18 cellular contexts compared by ENCODE assay signal in genomic region chr1:248434913-248435312, GRCh38. TPM values are rescaled to one million over a fixed set of nuclear protein-coding genes. Genes with fewer than 3 reads are reported as not detected.
A peak's percentile ranks its signal among the peaks of the same experiment; 100 is the strongest.
DNase-seq lines count a peak whose midpoint lies in the region; ATAC-seq, FAIRE-seq and TF ChIP-seq lines count a peak whose summit lies in the region.
"Not testable (repeated sequence)": the region's sequence is repeated elsewhere in the genome, so short reads cannot be mapped to it uniquely, and the experiment has no call there.
"Had no signal": no experiment of that assay in that cellular context is flagged by ENCODE, and none has a peak within 500 bp of the region (broad histone marks: within the 10 kb centered on the region; RNA-seq: fewer than 3 reads in every experiment).

No MANE protein-coding gene starts in this region.

- CTCF ChIA-PET in GM12878 (lab: Yijun Ruan, JAX) = not testable (repeated sequence)

- H3K27me3 ChIP-seq in GM12878 (replicated peaks in 1 of 2; ENCODE audit: control insufficient read depth in 2 of 2, insufficient read depth in 2 of 2, low read length in 1 of 2) = not testable (repeated sequence)

- not testable (repeated sequence) for TF ChIP-seq POLR2A in GM12878 (IDR thresholded peaks at IDR 0.05; ENCODE audit: low read depth, low read length)

- H4K20me1 ChIP-seq in GM12878 (ENCODE audit: control insufficient read depth, insufficient read depth) = not testable (repeated sequence)

- not testable (repeated sequence) for TF ChIP-seq CTCF in GM13977 (IDR thresholded peaks at IDR 0.05; ENCODE audit: extremely low read depth, insufficient read depth, missing control alignments); GM12878 (IDR thresholded peaks at IDR 0.05 in 2 of 3, conservative IDR thresholded peaks at IDR 0.05 in 1 of 3; ENCODE audit: control insufficient read depth in 2 of 3, extremely low read depth in 1 of 3, insufficient read depth in 1 of 3, low read depth in 3 of 3, low read length in 3 of 3)

- TF ChIP-seq RAD21 in GM12878 (IDR thresholded peaks at IDR 0.05; ENCODE audit: insufficient read depth, low read depth, low read length) = not testable (repeated sequence)

- peak; percentile 9 for DNase-seq in GM13977 (ENCODE audit: low spot score)
- not testable (repeated sequence) for DNase-seq in GM12878 (ENCODE audit: low read depth, low spot score)

- not testable (repeated sequence) for H3K4me3 ChIP-seq in GM12878

- not testable (repeated sequence) for FAIRE-seq in GM12878 (lab: Jason Lieb, UNC)

- in situ Hi-C loops in GM13977 (cut with MboI; ENCODE audit: low pct_unique_long_range_greater_than_20kb, low sequenced_read_pairs, unreplicated experiment) = not testable (repeated sequence)
- in situ Hi-C loops in GM12878 (cut with MboI) = loop anchor here (25.0 kb wide), 1 partner anchor 1073 kb away; no protein-coding TSS in a partner anchor

- not testable (repeated sequence) for H3K79me2 ChIP-seq in GM12878 (ENCODE audit: control insufficient read depth, insufficient read depth, low read length)

- intact Hi-C loops in GM12878 (cut with micrococcal nuclease; ENCODE audit: unreplicated experiment) = not testable (repeated sequence)

- RAD21 ChIA-PET in GM12878 (lab: Charles Lee; ENCODE audit: unreplicated experiment) = interaction anchor here (0.9 to 1.4 kb wide), 2 partner anchors 222 to 252 kb away, joined by 3 to 8 read pairs; no protein-coding TSS in a partner anchor

- H3K36me3 ChIP-seq in GM12878 (ENCODE audit: control insufficient read depth in 2 of 2, insufficient read depth in 2 of 2, low read length in 1 of 2) = not testable (repeated sequence)

- not testable (repeated sequence) for H3K9ac ChIP-seq in GM12878 (ENCODE audit: control insufficient read depth, insufficient read depth, low read length)

- not testable (repeated sequence) for TF ChIP-seq EP300 in GM12878 (IDR thresholded peaks at IDR 0.05; ENCODE audit: borderline replicate concordance in 1 of 2, control insufficient read depth in 1 of 2, low read depth in 2 of 2, low read length in 2 of 2)

- peak overlapping the region; percentile 61; the same call in 1 of the 2 replicates for H3K27ac ChIP-seq in GM12878 (ENCODE audit: control insufficient read depth, insufficient read depth)

- SMC1A ChIA-PET in GM12878 (lab: Charles Lee; ENCODE audit: uncharacterized antibody, unreplicated experiment) = interaction anchor here (1.4 kb wide), 1 partner anchor 222 kb away, joined by 3 read pairs; no protein-coding TSS in a partner anchor

- H3K9me3 ChIP-seq in GM12878 (replicated peaks; ENCODE audit: control insufficient read depth, insufficient read depth, low read length) = not testable (repeated sequence)

- BruUV-seq in GM12878 (replicated peaks; lab: Mats Ljungman, UMichigan) = not testable (repeated sequence)

- peak overlapping the region; percentile 22; the same call in 1 of the 2 replicates for H3K4me2 ChIP-seq in GM12878 (ENCODE audit: control insufficient read depth, insufficient read depth)

- ATAC-seq in GM18858 (IDR thresholded peaks at IDR 0.05; ENCODE audit: unreplicated experiment) (peak; percentile 52), GM19463 (IDR thresholded peaks at IDR 0.05; ENCODE audit: unreplicated experiment) (peak; percentile 33), GM21786 (IDR thresholded peaks at IDR 0.05; ENCODE audit: unreplicated experiment) (peak; percentile 39), HG02798 (IDR thresholded peaks at IDR 0.05; ENCODE audit: poor library complexity, unreplicated experiment) (peak; percentile 50), HG03280 (IDR thresholded peaks at IDR 0.05; ENCODE audit: unreplicated experiment) (peak; percentile 41), GM12878 (peak; percentile 38)

- peaks cover 14% of the 10 kb centered on the region for H3K4me1 ChIP-seq in GM12878 (ENCODE audit: control insufficient read depth, insufficient read depth, low read length)

- 0% methylated on average over 4 of the region's 6 CpGs for WGBS in GM12878 (ENCODE audit: insufficient coverage, insufficient replicate concordance, low lambda C conversion rate, missing lambda C conversion rate)

- not testable (repeated sequence) for H2AFZ ChIP-seq in GM12878 (ENCODE audit: control insufficient read depth, low read depth, low read length)

- POLR2A ChIA-PET in GM12878 (lab: Charles Lee) = interaction anchor here (1.0 kb wide), 1 partner anchor 223 kb away, joined by 3 read pairs; no protein-coding TSS in a partner anchor

RNA-seq across cellular contexts. Expression of gene OR2T2, which starts 10.5 kb away (rescaled TPM):
- 307 and 335 TPM in 2 replicates for total RNA-seq in GM12878 (2013; cell fraction: nucleolus; rRNA removed)
- 6.3 and 8.8 TPM in 2 replicates for total RNA-seq in GM12878 (2014; rRNA removed)
- 6.7 and 7.0 TPM in 2 replicates for total RNA-seq in GM12878 (2014; rRNA removed; fragmentation: Illumina TruSeq; extraction: Trizol)
- total RNA-seq in GM12878 (2021) = 3.8 and 4.4 TPM in 2 replicates
- polyA plus RNA-seq in GM12878 (2011; ENCODE audit: low read depth) = 0.46 TPM
- 5.0 TPM in 2 replicates for polyA plus RNA-seq in GM12878 (2011; rRNA removed)
- polyA plus RNA-seq in GM12878 (2011; cell fraction: cytosol; rRNA removed) = 1.3 and 1.6 TPM in 2 replicates
- 63.2 and 67.8 TPM in 2 replicates for polyA plus RNA-seq in GM12878 (2011; cell fraction: nucleus; rRNA removed)
- 0.17 and 0.51 TPM in 2 replicates for polyA plus RNA-seq in GM12878 (2012)
- polyA plus RNA-seq in GM12878 (2014; fragmentation: Illumina TruSeq; extraction: Trizol) = 0.57 and 0.60 TPM in 2 replicates
- under 1 TPM; 0.07 to 0.18 TPM for polyA plus RNA-seq in GM12878 (2014; fragmentation: Nextera tagmentation; extraction: Ambion mirVana)
- 0.68 and 0.79 TPM in 2 replicates for polyA plus RNA-seq in GM12878 (2014; rRNA removed)
- polyA plus RNA-seq in GM12878 (2016; fragmentation: Nextera tagmentation; extraction: Ambion mirVana) = 1 to 10 TPM in 1 of 2 experiments, under 1 TPM in 1; 0.86 to 1.5 TPM
- 263 and 402 TPM in 2 replicates for polyA minus RNA-seq in GM12878 (2011; rRNA and poly(A)+ RNA removed)
- 5.7 and 10.1 TPM in 2 replicates for polyA minus RNA-seq in GM12878 (2011; cell fraction: cytosol; rRNA and poly(A)+ RNA removed)
- 469 and 721 TPM in 2 replicates for polyA minus RNA-seq in GM12878 (2011; cell fraction: nucleus; rRNA and poly(A)+ RNA removed)
- total RNA-seq: A172; Calu3; GM23248; H7; K562; M059J; OCI-LY7; SK-MEL-5; T-cell; T-helper 2 cell treated with Interferon-gamma antibody and Interleukin-4, amounts not matched to agents 100 ng/mL and 5 ng/mL, for 36 hours had no signal
- polyA plus RNA-seq: BJ, GM23248, K562 had no signal

RNA-seq across cellular contexts. Expression of gene OR2T1, which starts 32.1 kb away (rescaled TPM):
- total RNA-seq in GM12878 (2013; cell fraction: nucleolus; rRNA removed) = not detected in 2 replicates
- total RNA-seq in GM12878 (2014; rRNA removed) = not detected in 2 replicates
- not detected in 2 replicates for total RNA-seq in GM12878 (2014; rRNA removed; fragmentation: Illumina TruSeq; extraction: Trizol)
- total RNA-seq in GM12878 (2021) = not detected in 2 replicates
- polyA plus RNA-seq in GM12878 (2011; ENCODE audit: low read depth) = not detected
- 0.04 TPM in 1 of 2 replicates, not detected in the other for polyA plus RNA-seq in GM12878 (2011; rRNA removed)
- not detected in 2 replicates for polyA plus RNA-seq in GM12878 (2011; cell fraction: cytosol; rRNA removed)
- polyA plus RNA-seq in GM12878 (2011; cell fraction: nucleus; rRNA removed) = not detected in 2 replicates
- not detected in 2 replicates for polyA plus RNA-seq in GM12878 (2012)
- not detected in 2 replicates for polyA plus RNA-seq in GM12878 (2014; fragmentation: Illumina TruSeq; extraction: Trizol)
- polyA plus RNA-seq in GM12878 (2014; fragmentation: Nextera tagmentation; extraction: Ambion mirVana) = under 1 TPM in 1 of 2 experiments, not detected in 1; 0.02 TPM
- not detected in 2 replicates for polyA plus RNA-seq in GM12878 (2014; rRNA removed)
- not detected for polyA plus RNA-seq in GM12878 (2016; fragmentation: Nextera tagmentation; extraction: Ambion mirVana)
- 0.15 TPM in 1 of 2 replicates, not detected in the other for polyA minus RNA-seq in GM12878 (2011; rRNA and poly(A)+ RNA removed)
- not detected in 2 replicates for polyA minus RNA-seq in GM12878 (2011; cell fraction: cytosol; rRNA and poly(A)+ RNA removed)
- polyA minus RNA-seq in GM12878 (2011; cell fraction: nucleus; rRNA and poly(A)+ RNA removed) = 0.36 TPM in 1 of 2 replicates, not detected in the other
- total RNA-seq: A172; Calu3; GM23248; H7; K562; M059J; OCI-LY7; SK-MEL-5; T-cell; T-helper 2 cell treated with Interferon-gamma antibody and Interleukin-4, amounts not matched to agents 100 ng/mL and 5 ng/mL, for 36 hours had no signal
- polyA plus RNA-seq: BJ, GM23248, K562 had no signal

RNA-seq across cellular contexts. Expression of gene OR2T3, which starts 38.2 kb away (rescaled TPM):
- 260 and 290 TPM in 2 replicates for total RNA-seq in GM12878 (2013; cell fraction: nucleolus; rRNA removed)
- total RNA-seq in GM12878 (2014; rRNA removed) (6.1 and 7.5 TPM in 2 replicates), GM12878 (2014; rRNA removed; fragmentation: Illumina TruSeq; extraction: Trizol) (8.5 and 10.1 TPM in 2 replicates), GM12878 (2021) (9.2 and 11.2 TPM in 2 replicates)
- 6.3 TPM for polyA plus RNA-seq in GM12878 (2011; ENCODE audit: low read depth)
- polyA plus RNA-seq in GM12878 (2011; rRNA removed) (11.0 and 23.3 TPM in 2 replicates), GM12878 (2014; fragmentation: Illumina TruSeq; extraction: Trizol) (6.4 and 8.3 TPM in 2 replicates), GM12878 (2014; fragmentation: Nextera tagmentation; extraction: Ambion mirVana) (1 to 10 TPM; 2.0 to 2.3 TPM), GM12878 (2014; rRNA removed) (5.4 and 9.2 TPM in 2 replicates), GM12878 (2016; fragmentation: Nextera tagmentation; extraction: Ambion mirVana) (1 to 10 TPM; 4.1 to 4.5 TPM)
- polyA plus RNA-seq in GM12878 (2011; cell fraction: cytosol; rRNA removed) = 39.1 and 40.5 TPM in 2 replicates
- 85.5 and 89.6 TPM in 2 replicates for polyA plus RNA-seq in GM12878 (2011; cell fraction: nucleus; rRNA removed)
- 1.6 and 5.9 TPM in 2 replicates for polyA plus RNA-seq in GM12878 (2012)
- polyA minus RNA-seq in GM12878 (2011; rRNA and poly(A)+ RNA removed) = 388 and 567 TPM in 2 replicates
- 19.0 and 19.1 TPM in 2 replicates for polyA minus RNA-seq in GM12878 (2011; cell fraction: cytosol; rRNA and poly(A)+ RNA removed)
- polyA minus RNA-seq in GM12878 (2011; cell fraction: nucleus; rRNA and poly(A)+ RNA removed) = 627 and 1,194 TPM in 2 replicates
- total RNA-seq: A172; Calu3; GM23248; H7; K562; M059J; OCI-LY7; SK-MEL-5; T-cell; T-helper 2 cell treated with Interferon-gamma antibody and Interleukin-4, amounts not matched to agents 100 ng/mL and 5 ng/mL, for 36 hours had no signal
- polyA plus RNA-seq: BJ, GM23248, K562 had no signal

RNA-seq across cellular contexts. Expression of gene OR2T5, which starts 53.5 kb away (rescaled TPM):
- 57.1 and 57.7 TPM in 2 replicates for total RNA-seq in GM12878 (2013; cell fraction: nucleolus; rRNA removed)
- 0.33 and 1.5 TPM in 2 replicates for total RNA-seq in GM12878 (2014; rRNA removed)
- total RNA-seq in GM12878 (2014; rRNA removed; fragmentation: Illumina TruSeq; extraction: Trizol) = 1.2 and 1.4 TPM in 2 replicates
- 0.59 and 0.88 TPM in 2 replicates for total RNA-seq in GM12878 (2021)
- polyA plus RNA-seq in GM12878 (2011; ENCODE audit: low read depth) = not detected
- 0.81 and 1.4 TPM in 2 replicates for polyA plus RNA-seq in GM12878 (2011; rRNA removed)
- 0.36 and 0.45 TPM in 2 replicates for polyA plus RNA-seq in GM12878 (2011; cell fraction: cytosol; rRNA removed)
- polyA plus RNA-seq in GM12878 (2011; cell fraction: nucleus; rRNA removed) = 3.8 and 3.9 TPM in 2 replicates
- polyA plus RNA-seq in GM12878 (2012) = 0.12 and 0.17 TPM in 2 replicates
- polyA plus RNA-seq in GM12878 (2014; fragmentation: Illumina TruSeq; extraction: Trizol) = 0.07 and 0.63 TPM in 2 replicates
- polyA plus RNA-seq in GM12878 (2014; fragmentation: Nextera tagmentation; extraction: Ambion mirVana) = under 1 TPM; 0.08 to 0.31 TPM
- 0.88 TPM in 1 of 2 replicates, not detected in the other for polyA plus RNA-seq in GM12878 (2014; rRNA removed)
- under 1 TPM in 1 of 2 experiments, not detected in 1; 0.16 TPM for polyA plus RNA-seq in GM12878 (2016; fragmentation: Nextera tagmentation; extraction: Ambion mirVana)
- polyA minus RNA-seq in GM12878 (2011; rRNA and poly(A)+ RNA removed) = 19.0 and 26.9 TPM in 2 replicates
- 1.0 TPM in 1 of 2 replicates, not detected in the other for polyA minus RNA-seq in GM12878 (2011; cell fraction: cytosol; rRNA and poly(A)+ RNA removed)
- polyA minus RNA-seq in GM12878 (2011; cell fraction: nucleus; rRNA and poly(A)+ RNA removed) = 94.4 and 137 TPM in 2 replicates
- total RNA-seq: A172; Calu3; GM23248; H7; K562; M059J; OCI-LY7; SK-MEL-5; T-cell; T-helper 2 cell treated with Interferon-gamma antibody and Interleukin-4, amounts not matched to agents 100 ng/mL and 5 ng/mL, for 36 hours had no signal
- polyA plus RNA-seq: BJ, GM23248, K562 had no signal

RNA-seq across cellular contexts. Expression of gene OR2T6, which starts 59.4 kb away (rescaled TPM):
- total RNA-seq in GM12878 (2013; cell fraction: nucleolus; rRNA removed) = not detected in 2 replicates
- total RNA-seq in GM12878 (2014; rRNA removed) (not detected in 2 replicates), GM12878 (2014; rRNA removed; fragmentation: Illumina TruSeq; extraction: Trizol) (not detected in 2 replicates), GM12878 (2021) (not detected in 2 replicates)
- polyA plus RNA-seq in GM12878 (2011; ENCODE audit: low read depth) = not detected
- polyA plus RNA-seq in GM12878 (2011; rRNA removed) (not detected in 2 replicates), GM12878 (2014; fragmentation: Illumina TruSeq; extraction: Trizol) (not detected in 2 replicates), GM12878 (2014; fragmentation: Nextera tagmentation; extraction: Ambion mirVana) (not detected), GM12878 (2014; rRNA removed) (not detected in 2 replicates), GM12878 (2016; fragmentation: Nextera tagmentation; extraction: Ambion mirVana) (not detected)
- polyA plus RNA-seq in GM12878 (2011; cell fraction: cytosol; rRNA removed) = not detected in 2 replicates
- not detected in 2 replicates for polyA plus RNA-seq in GM12878 (2011; cell fraction: nucleus; rRNA removed)
- not detected in 2 replicates for polyA plus RNA-seq in GM12878 (2012)
- 0.46 TPM in 1 of 2 replicates, not detected in the other for polyA minus RNA-seq in GM12878 (2011; rRNA and poly(A)+ RNA removed)
- polyA minus RNA-seq in GM12878 (2011; cell fraction: cytosol; rRNA and poly(A)+ RNA removed) = not detected in 2 replicates
- polyA minus RNA-seq in GM12878 (2011; cell fraction: nucleus; rRNA and poly(A)+ RNA removed) = not detected in 2 replicates
- total RNA-seq: A172; Calu3; GM23248; H7; K562; M059J; OCI-LY7; SK-MEL-5; T-cell; T-helper 2 cell treated with Interferon-gamma antibody and Interleukin-4, amounts not matched to agents 100 ng/mL and 5 ng/mL, for 36 hours had no signal
- polyA plus RNA-seq: BJ, GM23248, K562 had no signal
